In genomic region chr2:47088371-47089082, GRCh38 we compare ENCODE assay signal across 2 cellular contexts.
TF ChIP-seq lines count a peak whose summit lies in the region.

No MANE protein-coding gene starts in this region.

TF ChIP-seq in Ishikawa, 13 proteins besides CTCF, POLR2A, EP300 and RAD21:
- no peak for TF ChIP-seq REST (IDR thresholded peaks at IDR 0.05; ENCODE audit: low read depth)
- no peak for TF ChIP-seq YY1 (IDR thresholded peaks at IDR 0.05; ENCODE audit: low read depth)
- TF ChIP-seq CREB1 (IDR thresholded peaks at IDR 0.05; ENCODE audit: low read depth) = no peak
- TF ChIP-seq TEAD4 (IDR thresholded peaks at IDR 0.05) = no peak
- TF ChIP-seq EGR1 (IDR thresholded peaks at IDR 0.05) = no peak
- no peak for TF ChIP-seq USF1 (IDR thresholded peaks at IDR 0.05)
- TF ChIP-seq MAX (IDR thresholded peaks at IDR 0.05) = no peak
- TF ChIP-seq NFIC (IDR thresholded peaks at IDR 0.05) = no peak
- TF ChIP-seq CEBPB (IDR thresholded peaks at IDR 0.05) = no peak
- no peak for TF ChIP-seq FOXM1 (IDR thresholded peaks at IDR 0.05; ENCODE audit: borderline replicate concordance, low read depth)
- no peak for TF ChIP-seq TCF12 (IDR thresholded peaks at IDR 0.05; ENCODE audit: low read depth)
TF ChIP-seq in Ishikawa: peak in this region for 0.

TF ChIP-seq in HepG2, 621 proteins besides CTCF, POLR2A, EP300 and RAD21 (continued from another document):
- TF ChIP-seq MTERF4 (CRISPR knock-in tag; IDR thresholded peaks at IDR 0.05) (no peak), ZMAT3 (CRISPR knock-in tag; conservative IDR thresholded peaks at IDR 0.05) (peak; percentile 39; the same call in 1 of the 2 replicates), SKIL (CRISPR knock-in tag; IDR thresholded peaks at IDR 0.05; ENCODE audit: borderline replicate concordance) (no peak), HIC2 (CRISPR knock-in tag; IDR thresholded peaks at IDR 0.05; ENCODE audit: low read depth) (no peak), ZSCAN31 (CRISPR knock-in tag; IDR thresholded peaks at IDR 0.05; ENCODE audit: low read depth) (no peak), SMAD3 (CRISPR knock-in tag; IDR thresholded peaks at IDR 0.05) (0 out of 2 replicates have a peak, but pooled peaks have one; percentile 13), ZNF121 (CRISPR knock-in tag; IDR thresholded peaks at IDR 0.05) (peak; percentile 70), ZBTB4 (CRISPR knock-in tag; IDR thresholded peaks at IDR 0.05; ENCODE audit: borderline replicate concordance) (0 out of 2 replicates have a peak, but pooled peaks have one; percentile 22), STAG1 (CRISPR knock-in tag; IDR thresholded peaks at IDR 0.05) (peak; percentile 49), GLI4 (CRISPR knock-in tag; IDR thresholded peaks at IDR 0.05; ENCODE audit: borderline replicate concordance) (0 out of 2 replicates have a peak, but pooled peaks have one; percentile 44), CEBPB (IDR thresholded peaks at IDR 0.05; ENCODE audit: borderline replicate concordance, low read depth, low read length) (no peak), TGIF2 (CRISPR knock-in tag; IDR thresholded peaks at IDR 0.05) (peak; percentile 29; the same call in 1 of the 2 replicates), XRCC5 (optimal IDR thresholded peaks at IDR 0.05; ENCODE audit: low read length) (peak; percentile 67), ZNF598 (CRISPR knock-in tag; IDR thresholded peaks at IDR 0.05; ENCODE audit: borderline replicate concordance) (0 out of 2 replicates have a peak, but pooled peaks have one; percentile 26), PLSCR1 (CRISPR knock-in tag; IDR thresholded peaks at IDR 0.05; ENCODE audit: borderline replicate concordance) (no peak), HMG20A (CRISPR knock-in tag; IDR thresholded peaks at IDR 0.05; ENCODE audit: borderline replicate concordance) (no peak), BORCS8-MEF2B (CRISPR knock-in tag; IDR thresholded peaks at IDR 0.05) (peak; percentile 30; the same call in 1 of the 2 replicates), ZNF136 (CRISPR knock-in tag; IDR thresholded peaks at IDR 0.05; ENCODE audit: low read depth) (no peak)
